8 cellular contexts compared by ENCODE assay signal in the genomic region with DNA sequence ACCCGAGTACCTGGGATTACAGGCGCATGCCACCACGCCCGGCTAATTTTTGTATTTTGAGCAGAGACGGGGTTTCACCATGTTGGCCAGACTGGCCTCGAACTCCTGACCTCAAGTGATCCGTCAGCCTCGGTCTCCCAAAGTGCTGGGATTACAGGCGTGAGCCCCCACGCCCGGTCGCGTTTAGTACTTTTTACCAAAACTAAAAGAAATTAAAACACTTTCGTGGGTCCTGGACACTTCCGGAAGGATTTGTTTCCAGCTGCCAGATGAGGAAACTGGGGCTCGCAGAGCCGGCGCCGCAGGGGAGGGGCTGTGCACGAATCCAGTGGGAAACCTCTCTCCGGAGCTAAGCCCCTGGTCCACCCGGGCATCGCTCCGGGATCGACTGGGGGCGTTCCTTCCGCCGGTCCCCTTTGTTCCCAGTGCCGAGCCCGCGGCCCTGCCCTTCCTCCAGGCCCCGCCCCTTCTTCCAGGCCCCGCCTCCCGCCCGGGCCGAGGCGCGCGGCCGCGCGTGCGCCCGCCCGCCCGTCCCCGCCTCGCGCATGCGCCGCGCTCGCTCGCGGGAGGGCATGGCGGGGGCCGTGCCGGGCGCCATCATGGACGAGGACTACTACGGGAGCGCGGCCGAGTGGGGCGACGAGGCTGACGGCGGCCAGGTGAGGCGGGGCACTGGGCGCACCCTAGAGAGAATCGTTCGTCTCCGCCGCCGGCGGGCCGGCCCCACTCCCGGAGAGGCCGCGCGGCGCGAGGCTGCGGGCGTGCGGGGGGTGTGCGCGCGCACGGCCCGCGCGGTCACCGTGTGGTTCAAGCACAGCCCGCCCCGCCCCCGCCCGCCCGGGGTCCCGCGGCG. TPM values are rescaled to one million over a fixed set of nuclear protein-coding genes. Genes with fewer than 3 reads are reported as not detected.
A peak's percentile ranks its signal among the peaks of the same experiment; 100 is the strongest.
DNase-seq lines count a peak whose midpoint lies in the region; ATAC-seq and TF ChIP-seq lines count a peak whose summit lies in the region.

A gene with protein sequence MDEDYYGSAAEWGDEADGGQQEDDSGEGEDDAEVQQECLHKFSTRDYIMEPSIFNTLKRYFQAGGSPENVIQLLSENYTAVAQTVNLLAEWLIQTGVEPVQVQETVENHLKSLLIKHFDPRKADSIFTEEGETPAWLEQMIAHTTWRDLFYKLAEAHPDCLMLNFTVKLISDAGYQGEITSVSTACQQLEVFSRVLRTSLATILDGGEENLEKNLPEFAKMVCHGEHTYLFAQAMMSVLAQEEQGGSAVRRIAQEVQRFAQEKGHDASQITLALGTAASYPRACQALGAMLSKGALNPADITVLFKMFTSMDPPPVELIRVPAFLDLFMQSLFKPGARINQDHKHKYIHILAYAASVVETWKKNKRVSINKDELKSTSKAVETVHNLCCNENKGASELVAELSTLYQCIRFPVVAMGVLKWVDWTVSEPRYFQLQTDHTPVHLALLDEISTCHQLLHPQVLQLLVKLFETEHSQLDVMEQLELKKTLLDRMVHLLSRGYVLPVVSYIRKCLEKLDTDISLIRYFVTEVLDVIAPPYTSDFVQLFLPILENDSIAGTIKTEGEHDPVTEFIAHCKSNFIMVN (plus strand): TSS at position 546 of the 853 bp plus-strand sequence. CDS start 54 bp downstream, at position 600.

- H3K36me3 Mint-ChIP-seq in activated naive CD4-positive, alpha-beta T cell treated with anti-CD3 and anti-CD28 coated beads, Interleukin-2, amount 50 U/mL, for 72 hours: peaks cover 7 to 14% of the 10 kb centered on the region in 2 donors
- peaks cover 4% of the 10 kb centered on the region for H3K36me3 Mint-ChIP-seq in glutamatergic neuron (ENCODE audit: unreplicated experiment)

- H3K36me3 ChIP-seq in HEK293 (ENCODE audit: control insufficient read depth in 2 of 2, insufficient read depth in 1 of 2, low read length in 2 of 2) (peaks cover 0 to 13% of the 10 kb centered on the region in 2 experiments; a peak in 2 of 3 replicates), osteoblast (ENCODE audit: insufficient read depth, low read length) (peaks cover 3% of the 10 kb centered on the region), testis (ENCODE audit: low read depth, missing control alignments) (no peaks in the 10 kb centered on the region)

- CTCF ChIA-PET in HEK293 (lab: Yijun Ruan, JAX): no interaction called here

- intact Hi-C loops in testis (cut with DNase I; ENCODE audit: low total_unique reads): loop anchor here (5.0 kb wide), 1 partner anchor 89 kb away; no protein-coding TSS in a partner anchor

- H3K4me2 ChIP-seq in osteoblast (ENCODE audit: insufficient read depth, low read length): peak within 1 kb of the TSS; percentile 84

- H3K4me3 ChIP-seq in HEK293 (ENCODE audit: low read depth, low read length): peak within 1 kb of the TSS; percentile 84
- peak within 1 kb of the TSS; percentile 70 for H3K4me3 ChIP-seq in osteoblast (ENCODE audit: insufficient read depth, low read length)
- H3K4me3 ChIP-seq in testis: peak within 1 kb of the TSS; percentile 67 to 74

- peaks cover 43% of the 10 kb centered on the region for H3K79me2 ChIP-seq in osteoblast (ENCODE audit: insufficient read depth, low read length)

- peaks cover 23% of the 10 kb centered on the region for H3K4me1 Mint-ChIP-seq in glutamatergic neuron (ENCODE audit: low read depth, unreplicated experiment)

- H3K27me3 Mint-ChIP-seq in glutamatergic neuron (ENCODE audit: unreplicated experiment): peaks cover 3% of the 10 kb centered on the region

- H3K27ac Mint-ChIP-seq in activated naive CD4-positive, alpha-beta T cell treated with anti-CD3 and anti-CD28 coated beads, Interleukin-2, amount 50 U/mL, for 72 hours: peak within 1 kb of the TSS; percentile 86 to 90
- H3K27ac Mint-ChIP-seq in glutamatergic neuron (ENCODE audit: unreplicated experiment): no peak within 1 kb of the TSS

- peaks cover 3 to 4% of the 10 kb centered on the region in 2 donors for H3K9me3 Mint-ChIP-seq in activated naive CD4-positive, alpha-beta T cell treated with anti-CD3 and anti-CD28 coated beads, Interleukin-2, amount 50 U/mL, for 72 hours
- H3K9me3 Mint-ChIP-seq in glutamatergic neuron (ENCODE audit: unreplicated experiment): no peaks in the 10 kb centered on the region

- TF ChIP-seq CTCF in HEK293 (tag by site-specific recombination; IDR thresholded peaks at IDR 0.05) (no peak), glutamatergic neuron (IDR thresholded peaks at IDR 0.05; ENCODE audit: partially characterized antibody, unreplicated experiment) (no peak), osteoblast (IDR thresholded peaks at IDR 0.05; ENCODE audit: extremely low read depth, low read depth, low read length) (no peak), testis (IDR thresholded peaks at IDR 0.05) (no peak)

- no peaks in the 10 kb centered on the region for H3K4me1 ChIP-seq in HEK293 (ENCODE audit: control insufficient read depth, insufficient read depth, low read length)
- no peaks in the 10 kb centered on the region for H3K4me1 ChIP-seq in osteoblast (ENCODE audit: insufficient read depth, low read length)
- H3K4me1 ChIP-seq in testis: peaks cover 8% of the 10 kb centered on the region

- peak within 1 kb of the TSS; percentile 77 for H3K27ac ChIP-seq in HEK293 (ENCODE audit: extremely low read depth, low read depth, low read length)
- peak within 1 kb of the TSS; percentile 3 for H3K27ac ChIP-seq in osteoblast (ENCODE audit: low read depth, low read length)
- H3K27ac ChIP-seq in testis: peak within 1 kb of the TSS; percentile 74 to 92

- H2AFZ ChIP-seq in osteoblast (ENCODE audit: low read length): peak within 1 kb of the TSS; percentile 96

- WGBS in testis, 2 donors: 24 to 32% methylated on average over 22 to 25 of the region's 102 CpGs

- POLR2A ChIA-PET in HEK293 (lab: Yijun Ruan, JAX): interaction anchor here (0.6 to 3.0 kb wide), 5 partner anchors 8 to 124 kb away, joined by 3 to 14 read pairs (median 4); a partner anchor contains a TSS

- no peak for TF ChIP-seq POLR2A in testis (IDR thresholded peaks at IDR 0.05)

- peak; percentile 28 for DNase-seq in GF-D8 (lab: John Stamatoyannopoulos, UW)
- peak; percentile 69 for DNase-seq in MV-4-11 (lab: John Stamatoyannopoulos, UW)
- DNase-seq in SKM-1 (lab: John Stamatoyannopoulos, UW; ENCODE audit: unreplicated experiment): peak; percentile 64
- peak; percentile 92 for DNase-seq in activated naive CD4-positive, alpha-beta T cell treated with anti-CD3 and anti-CD28 coated beads, Interleukin-2, amount 50 U/mL, for 72 hours (ENCODE audit: low spot score in 2 of 2)
- peak; percentile 94 for DNase-seq in glutamatergic neuron
- peak; percentile 100 for DNase-seq in osteoblast (ENCODE audit: insufficient read length, low spot score, missing footprints)
- DNase-seq in testis: peak; percentile 88

- H4K20me1 ChIP-seq in osteoblast (ENCODE audit: insufficient read depth, low read length): peaks cover 9% of the 10 kb centered on the region

- H3K9me3 ChIP-seq in HEK293 (ENCODE audit: control insufficient read depth, insufficient read depth, low read depth, low read length) (no peaks in the 10 kb centered on the region), osteoblast (ENCODE audit: low read depth, low read length) (peaks cover 3% of the 10 kb centered on the region), testis (no peaks in the 10 kb centered on the region)

- H3K4me3 Mint-ChIP-seq in glutamatergic neuron (ENCODE audit: unreplicated experiment): peak within 1 kb of the TSS; percentile 93

- ATAC-seq in activated naive CD4-positive, alpha-beta T cell treated with anti-CD3 and anti-CD28 coated beads, Interleukin-2, amount 50 U/mL, for 72 hours: peak; percentile 85 to 92

- H3K27me3 ChIP-seq in osteoblast (ENCODE audit: insufficient read depth, low read length) (no peaks in the 10 kb centered on the region), testis (no peaks in the 10 kb centered on the region)

TF ChIP-seq in HEK293, 187 proteins besides CTCF, POLR2A, EP300 and RAD21 (continues in another document):
- TF ChIP-seq, protein P1, sequence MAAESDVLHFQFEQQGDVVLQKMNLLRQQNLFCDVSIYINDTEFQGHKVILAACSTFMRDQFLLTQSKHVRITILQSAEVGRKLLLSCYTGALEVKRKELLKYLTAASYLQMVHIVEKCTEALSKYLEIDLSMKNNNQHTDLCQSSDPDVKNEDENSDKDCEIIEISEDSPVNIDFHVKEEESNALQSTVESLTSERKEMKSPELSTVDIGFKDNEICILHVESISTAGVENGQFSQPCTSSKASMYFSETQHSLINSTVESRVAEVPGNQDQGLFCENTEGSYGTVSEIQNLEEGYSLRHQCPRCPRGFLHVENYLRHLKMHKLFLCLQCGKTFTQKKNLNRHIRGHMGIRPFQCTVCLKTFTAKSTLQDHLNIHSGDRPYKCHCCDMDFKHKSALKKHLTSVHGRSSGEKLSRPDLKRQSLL (tag by site-specific recombination; IDR thresholded peaks at IDR 0.05): no peak
- TF ChIP-seq ZNF248 (tag by site-specific recombination; IDR thresholded peaks at IDR 0.05) (no peak), KLF9 (tag by site-specific recombination; IDR thresholded peaks at IDR 0.05; ENCODE audit: low read depth) (0 out of 2 replicates have a peak, but pooled peaks have one; percentile 42), ZNF146 (tag by site-specific recombination; IDR thresholded peaks at IDR 0.05) (no peak)
- TF ChIP-seq, protein P2, sequence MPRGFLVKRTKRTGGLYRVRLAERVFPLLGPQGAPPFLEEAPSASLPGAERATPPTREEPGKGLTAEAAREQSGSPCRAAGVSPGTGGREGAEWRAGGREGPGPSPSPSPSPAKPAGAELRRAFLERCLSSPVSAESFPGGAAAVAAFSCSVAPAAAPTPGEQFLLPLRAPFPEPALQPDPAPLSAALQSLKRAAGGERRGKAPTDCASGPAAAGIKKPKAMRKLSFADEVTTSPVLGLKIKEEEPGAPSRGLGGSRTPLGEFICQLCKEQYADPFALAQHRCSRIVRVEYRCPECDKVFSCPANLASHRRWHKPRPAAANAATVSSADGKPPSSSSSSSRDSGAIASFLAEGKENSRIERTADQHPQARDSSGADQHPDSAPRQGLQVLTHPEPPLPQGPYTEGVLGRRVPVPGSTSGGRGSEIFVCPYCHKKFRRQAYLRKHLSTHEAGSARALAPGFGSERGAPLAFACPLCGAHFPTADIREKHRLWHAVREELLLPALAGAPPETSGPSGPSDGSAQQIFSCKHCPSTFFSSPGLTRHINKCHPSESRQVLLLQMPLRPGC (tag by site-specific recombination; IDR thresholded peaks at IDR 0.05): no peak

RNA-seq across cellular contexts. Expression of the gene that starts here (rescaled TPM):
- 100 to 1,000 TPM; 123 to 159 TPM for total RNA-seq in activated naive CD4-positive, alpha-beta T cell treated with anti-CD3 and anti-CD28 coated beads, Interleukin-2, amount 50 U/mL, for 72 hours
- 112 TPM for total RNA-seq in glutamatergic neuron (ENCODE audit: unreplicated experiment)
- 41.3 and 46.7 TPM in 2 replicates for total RNA-seq in osteoblast
- total RNA-seq in testis: 100 to 1,000 TPM; 103 to 123 TPM
- 105 TPM for polyA plus RNA-seq in testis (ENCODE audit: insufficient read depth, low read depth, low replicate concordance)

Comparison
In these comparisons a context has a peak if more than half of its experiments do, and no peak if none do; other contexts are left out.
1. Peak in every context shown above with its lines: DNase-seq, ATAC-seq, H3K4me3 ChIP-seq and H3K27ac ChIP-seq.
2. DNase-seq: peak in every context shown above with its lines; median percentile 100 in osteoblast; 94 in glutamatergic neuron; 92 in activated naive CD4-positive, alpha-beta T cell treated with anti-CD3 and anti-CD28 coated beads, Interleukin-2, amount 50 U/mL, for 72 hours; 88 in testis; 69 in MV-4-11; 64 in SKM-1; 28 in GF-D8.
3. H3K27ac ChIP-seq: peak in every context shown above with its lines; median percentile 83 in testis; 77 in HEK293; 3 in osteoblast.